15 cellular contexts compared by ENCODE assay signal in the genomic region with DNA sequence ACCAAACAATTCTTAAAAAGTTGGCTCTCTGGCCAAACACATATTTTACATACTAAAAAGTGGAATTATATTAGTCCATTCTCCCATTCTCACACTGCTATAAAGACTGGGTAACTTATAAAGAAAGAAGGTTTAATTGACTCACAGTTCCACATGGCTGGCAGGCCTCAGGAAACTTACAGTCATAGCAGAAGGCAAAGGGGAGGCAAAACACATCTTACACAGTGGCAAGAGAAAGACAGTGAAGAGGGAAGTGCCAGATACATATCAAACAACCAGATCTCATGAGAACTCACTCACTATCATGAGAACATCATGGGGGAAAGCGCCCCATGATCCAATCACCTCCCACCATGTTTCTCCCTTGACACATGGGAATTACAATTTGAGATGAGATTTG. TPM values are rescaled to one million over a fixed set of nuclear protein-coding genes. Genes with fewer than 3 reads are reported as not detected.
DNase-seq lines count a peak whose midpoint lies in the region; ATAC-seq and TF ChIP-seq lines count a peak whose summit lies in the region.
"Had no signal": no experiment of that assay in that cellular context is flagged by ENCODE, and none has a peak within 500 bp of the region (broad histone marks: within the 10 kb centered on the region; RNA-seq: fewer than 3 reads in every experiment).

No MANE protein-coding gene starts in this region.

- H3K27me3 Mint-ChIP-seq in activated T-helper 17 cell treated with anti-CD3 and anti-CD28 coated beads, Interleukin-2, amount 50 U/mL, for 72 hours: no peaks in the 10 kb centered on the region
- H3K27me3 Mint-ChIP-seq in naive thymus-derived CD8-positive, alpha-beta T cell: no peaks in the 10 kb centered on the region

- no peak overlapping the region for H3K27ac Mint-ChIP-seq in activated naive CD4-positive, alpha-beta T cell treated with anti-CD3 and anti-CD28 coated beads, Interleukin-2, amount 50 U/mL, for 72 hours
- no peak overlapping the region for H3K27ac Mint-ChIP-seq in activated T-helper 17 cell treated with anti-CD3 and anti-CD28 coated beads, Interleukin-2, amount 50 U/mL, for 72 hours
- H3K27ac Mint-ChIP-seq in naive thymus-derived CD8-positive, alpha-beta T cell: peak overlapping the region in 2 of 10 donors; percentile 22 to 69
- H3K27ac Mint-ChIP-seq: CD4-positive, CD25-positive, alpha-beta regulatory T cell had no signal

- peaks cover 9 to 51% (median 12%) of the 10 kb centered on the region in 3 donors for H3K4me1 ChIP-seq in esophagus squamous epithelium
- H3K4me1 ChIP-seq: BE2C, Caco-2, HAP-1 had no signal

- H3K9me3 Mint-ChIP-seq in activated naive CD4-positive, alpha-beta T cell treated with anti-CD3 and anti-CD28 coated beads, Interleukin-2, amount 50 U/mL, for 72 hours: peaks cover 18 to 23% of the 10 kb centered on the region in 2 donors
- peaks cover 4% of the 10 kb centered on the region for H3K9me3 Mint-ChIP-seq in activated T-helper 17 cell treated with anti-CD3 and anti-CD28 coated beads, Interleukin-2, amount 50 U/mL, for 72 hours
- H3K9me3 Mint-ChIP-seq in naive thymus-derived CD8-positive, alpha-beta T cell: peaks cover 1 to 36% (median 18%) of the 10 kb centered on the region in 9 donors

- DNase-seq in activated naive CD4-positive, alpha-beta T cell treated with anti-CD3 and anti-CD28 coated beads, Interleukin-2, amount 50 U/mL, for 72 hours (ENCODE audit: low spot score in 2 of 2): no peak
- DNase-seq in activated naive CD4-positive, alpha-beta T cell treated with anti-CD3 and anti-CD28 coated beads, Interleukin-2, amount 50 U/mL, for 16 hours: no peak
- DNase-seq in esophagus squamous epithelium (lab: John Stamatoyannopoulos, UW) (no peak), caudate nucleus (lab: John Stamatoyannopoulos, UW) (no peak), T-helper 2 cell (no peak)
- DNase-seq in naive thymus-derived CD8-positive, alpha-beta T cell: no peak
- DNase-seq: ACHN; BE2C; Caco-2; CD4-positive, CD25-positive, alpha-beta regulatory T cell; GM23248 had no signal

- peaks cover 0 to 11% (median 7%) of the 10 kb centered on the region in 3 donors for H3K9me3 ChIP-seq in esophagus squamous epithelium
- H3K9me3 ChIP-seq: BE2C had no signal

- intact Hi-C loops in esophagus squamous epithelium (cut with DNase I): no loop called here

- POLR2A ChIA-PET in naive thymus-derived CD8-positive, alpha-beta T cell (lab: Charles Lee): no interaction called here

- 100% methylated on average over 1 of the region's 1 CpG for WGBS in esophagus squamous epithelium, 2 donors

- peaks cover 22 to 24% of the 10 kb centered on the region in 2 donors for H3K36me3 Mint-ChIP-seq in activated naive CD4-positive, alpha-beta T cell treated with anti-CD3 and anti-CD28 coated beads, Interleukin-2, amount 50 U/mL, for 72 hours
- no peaks in the 10 kb centered on the region for H3K36me3 Mint-ChIP-seq in activated T-helper 17 cell treated with anti-CD3 and anti-CD28 coated beads, Interleukin-2, amount 50 U/mL, for 72 hours (ENCODE audit: low read depth)
- H3K36me3 Mint-ChIP-seq in naive thymus-derived CD8-positive, alpha-beta T cell: peaks cover 10 to 24% (median 20%) of the 10 kb centered on the region in 3 donors

- peak; percentile 64 to 71 for ATAC-seq in activated naive CD4-positive, alpha-beta T cell treated with anti-CD3 and anti-CD28 coated beads, Interleukin-2, amount 50 U/mL, for 72 hours
- ATAC-seq in activated T-helper 17 cell treated with anti-CD3 and anti-CD28 coated beads, Interleukin-2, amount 50 U/mL, for 72 hours (replicated peaks): peak; percentile 19
- ATAC-seq in naive thymus-derived CD8-positive, alpha-beta T cell: no peak
- ATAC-seq: HepG2 had no signal

- no peaks in the 10 kb centered on the region for H3K4me1 Mint-ChIP-seq in activated T-helper 17 cell treated with anti-CD3 and anti-CD28 coated beads, Interleukin-2, amount 50 U/mL, for 72 hours
- peaks cover 0 to 26% (median 12%) of the 10 kb centered on the region in 4 donors for H3K4me1 Mint-ChIP-seq in naive thymus-derived CD8-positive, alpha-beta T cell

- TF ChIP-seq CTCF in esophagus squamous epithelium (IDR thresholded peaks at IDR 0.05): no peak

- no peak for TF ChIP-seq POLR2A in esophagus squamous epithelium (IDR thresholded peaks at IDR 0.05)

- H3K27me3 ChIP-seq in esophagus squamous epithelium: no peaks in the 10 kb centered on the region
- H3K27me3 ChIP-seq: BE2C had no signal

- peaks cover 0 to 7% (median 0%) of the 10 kb centered on the region in 3 donors for H3K36me3 ChIP-seq in esophagus squamous epithelium
- H3K36me3 ChIP-seq: BE2C, HAP-1 had no signal

- H3K4me3 ChIP-seq in esophagus squamous epithelium: no peak overlapping the region
- H3K4me3 ChIP-seq: GM23248, HAP-1 had no signal

- no peak overlapping the region for H3K4me3 Mint-ChIP-seq in activated T-helper 17 cell treated with anti-CD3 and anti-CD28 coated beads, Interleukin-2, amount 50 U/mL, for 72 hours
- H3K4me3 Mint-ChIP-seq in naive thymus-derived CD8-positive, alpha-beta T cell: no peak overlapping the region
- H3K4me3 Mint-ChIP-seq: CD4-positive, CD25-positive, alpha-beta regulatory T cell had no signal

- H3K27ac ChIP-seq in esophagus squamous epithelium: peak overlapping the region; percentile 35 to 83 (median 74)
- H3K27ac ChIP-seq in caudate nucleus (ENCODE audit: low read depth, low read length): no peak overlapping the region
- H3K27ac ChIP-seq: GM23248 had no signal

RNA-seq across cellular contexts. Expression of a gene that starts 42.6 kb away (rescaled TPM):
- total RNA-seq in activated naive CD4-positive, alpha-beta T cell treated with anti-CD3 and anti-CD28 coated beads, Interleukin-2, amount 50 U/mL, for 72 hours: under 1 TPM; 0.43 to 0.46 TPM
- not detected for total RNA-seq in activated T-helper 17 cell treated with anti-CD3 and anti-CD28 coated beads, Interleukin-2, amount 50 U/mL, for 72 hours
- 1 to 10 TPM; 3.9 to 5.3 (median 4.4) TPM for total RNA-seq in esophagus squamous epithelium
- total RNA-seq in naive thymus-derived CD8-positive, alpha-beta T cell: 10 to 100 TPM; 10.5 to 10.6 TPM
- polyA plus RNA-seq in naive thymus-derived CD8-positive, alpha-beta T cell: 10 to 100 TPM in 1 of 3 donors, 1 to 10 TPM in 2; 2.8 to 11.8 (median 5.4) TPM
- total RNA-seq: GM23248, H4, HepG2 had no signal
- polyA plus RNA-seq: GM23248, HepG2 had no signal

Comparison
In these comparisons a context has a peak if more than half of its experiments do, and no peak if none do; other contexts are left out.
1. ATAC-seq: peak in activated naive CD4-positive, alpha-beta T cell treated with anti-CD3 and anti-CD28 coated beads, Interleukin-2, amount 50 U/mL, for 72 hours (2 of 2) and activated T-helper 17 cell treated with anti-CD3 and anti-CD28 coated beads, Interleukin-2, amount 50 U/mL, for 72 hours (single experiment); none in naive thymus-derived CD8-positive, alpha-beta T cell (0 of 2).